8 cellular contexts compared by ENCODE assay signal in the genomic region with DNA sequence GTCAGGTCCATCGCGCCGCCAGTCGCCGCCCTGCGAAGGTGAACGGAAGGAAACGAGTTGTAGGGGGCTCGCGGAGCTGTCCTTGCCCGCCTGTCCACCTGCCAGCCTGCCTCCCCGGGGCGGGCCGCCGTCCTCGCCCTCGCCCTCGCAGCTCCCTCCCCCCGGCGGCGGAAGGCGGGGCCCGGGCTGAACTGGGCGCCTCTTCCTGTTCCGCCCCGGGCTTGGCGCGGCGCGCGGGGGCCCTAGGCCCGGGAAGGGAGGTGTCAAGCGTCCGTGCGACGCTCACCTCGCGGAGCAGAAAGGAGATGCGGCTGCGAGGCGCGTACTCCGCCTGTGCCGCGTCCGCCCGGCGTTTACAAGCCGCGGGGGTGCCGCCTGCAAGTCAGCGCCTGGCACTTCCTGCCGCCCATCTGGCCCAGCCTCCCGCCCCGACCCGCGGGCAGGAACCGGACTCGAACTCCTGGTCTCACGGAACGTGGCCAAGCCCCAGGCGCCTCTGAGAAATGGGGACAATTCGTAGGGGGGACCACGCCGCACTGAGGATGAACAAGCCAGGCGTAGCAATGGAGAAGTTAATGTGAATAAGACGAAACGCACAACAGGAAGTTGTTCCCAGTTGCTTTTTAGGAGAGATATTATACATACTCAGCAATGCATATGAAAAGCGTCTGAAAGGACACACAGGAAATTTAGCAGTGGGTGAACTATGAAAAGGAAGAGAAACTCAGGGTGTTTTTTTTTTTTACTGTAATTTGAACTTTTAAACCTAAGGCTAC. TPM values are rescaled to one million over a fixed set of nuclear protein-coding genes. Genes with fewer than 3 reads are reported as not detected.
A peak's percentile ranks its signal among the peaks of the same experiment; 100 is the strongest.
DNase-seq lines count a peak whose midpoint lies in the region; TF ChIP-seq lines count a peak whose summit lies in the region.

Gene CNPPD1, minus strand, starts transcription at position 108 of the 776 bp plus-strand sequence. Its CDS starts 97 bp downstream, at position 11.

- H3K4me1 ChIP-seq in H9 (ENCODE audit: insufficient read depth, low read length) (0 out of 2 replicates have a peak, but pooled peaks cover 3% of the 10 kb centered on the region), MM.1S (ENCODE audit: low read length) (peaks cover 13% of the 10 kb centered on the region; the same call in 1 of the 2 replicates), SJSA1 (replicated peaks) (peaks cover 17% of the 10 kb centered on the region), neuronal stem cell (ENCODE audit: control insufficient read depth in 2 of 2, insufficient read depth in 1 of 2, low read depth in 1 of 2, low read length in 2 of 2) (peaks cover 8 to 9% of the 10 kb centered on the region in 2 donors)

- TF ChIP-seq CTCF in H9 (conservative IDR thresholded peaks at IDR 0.05) (no peak; the same call in 1 of the 3 replicates), MM.1S (IDR thresholded peaks at IDR 0.05; ENCODE audit: low read length) (no peak), subcutaneous adipose tissue (IDR thresholded peaks at IDR 0.05; ENCODE audit: low read depth) (no peak)

- no peak within 1 kb of the TSS for H4K5ac ChIP-seq in H9 (ENCODE audit: insufficient read length, low read depth, low read length)

- no peaks in the 10 kb centered on the region; a peak in 1 of 5 replicates for H3K9me3 Mint-ChIP-seq in H9

- no peak within 1 kb of the TSS for H3T11ph ChIP-seq in H9 (ENCODE audit: low read length)

- H3K36me3 Mint-ChIP-seq in H9 (ENCODE audit: insufficient read depth in 1 of 3, low read depth in 3 of 3): peaks cover 20 to 50% (median 41%) of the 10 kb centered on the region in 3 experiments

- H3K14ac ChIP-seq in H9 (ENCODE audit: insufficient read depth, low read length) (no peak within 1 kb of the TSS), neuronal stem cell (ENCODE audit: low read length) (peak within 1 kb of the TSS; percentile 76)

- no peaks in the 10 kb centered on the region for H3K9me2 ChIP-seq in MM.1S (replicated peaks; ENCODE audit: insufficient read depth, low read length)

- H3K79me1 ChIP-seq in H9 (ENCODE audit: insufficient read depth, low read depth, low read length, poor library complexity, severe bottlenecking) (peaks cover 3% of the 10 kb centered on the region), neuronal stem cell (ENCODE audit: low read depth, low read length) (peaks cover 5% of the 10 kb centered on the region)

- H2BK12ac ChIP-seq in H9 (ENCODE audit: insufficient read length, low read depth, low read length) (no peak within 1 kb of the TSS), neuronal stem cell (ENCODE audit: low read length) (peak within 1 kb of the TSS; percentile 49)

- peaks cover 13 to 22% of the 10 kb centered on the region in 2 experiments for H3K4me1 Mint-ChIP-seq in H9

- H3K18ac ChIP-seq in H9 (ENCODE audit: insufficient read length, low read depth, low read length) (no peak within 1 kb of the TSS), neuronal stem cell (ENCODE audit: low read length) (peak within 1 kb of the TSS; percentile 97)

- H4K91ac ChIP-seq in H9 (ENCODE audit: insufficient read length, low read depth, low read length) (no peak within 1 kb of the TSS), neuronal stem cell (ENCODE audit: low read depth, low read length, poor library complexity) (no peak within 1 kb of the TSS)

- no peak within 1 kb of the TSS for H3K4ac ChIP-seq in H9 (ENCODE audit: low read depth, low read length)
- peak within 1 kb of the TSS; percentile 53 for H3K4ac ChIP-seq in neuronal stem cell (ENCODE audit: low read length)

- peaks cover 22% of the 10 kb centered on the region for H3F3A ChIP-seq in MM.1S (ENCODE audit: insufficient read depth, low read length)

- H3K9ac ChIP-seq in H9 (ENCODE audit: extremely low read depth, insufficient read length, low read length) (peak within 1 kb of the TSS; percentile 48), MM.1S (ENCODE audit: low read length) (peak within 1 kb of the TSS; percentile 96), neuronal stem cell (ENCODE audit: low read depth, low read length, poor library complexity) (peak within 1 kb of the TSS; percentile 93)

- H3K79me2 ChIP-seq in H9 (ENCODE audit: insufficient read depth, low read length): no peaks in the 10 kb centered on the region
- H3K79me2 ChIP-seq in MM.1S (ENCODE audit: low read length): peaks cover 54% of the 10 kb centered on the region

- H2AK5ac ChIP-seq in H9 (ENCODE audit: insufficient read length, low read length) (no peak within 1 kb of the TSS), neuronal stem cell (ENCODE audit: low read depth, low read length) (peak within 1 kb of the TSS; percentile 52)

- DNase-seq in GDM1 (lab: John Stamatoyannopoulos, UW) (peak; percentile 87), H9 (peak; percentile 86), MM.1S (peak; percentile 91), SJSA1 (ENCODE audit: low read depth in 1 of 2, low spot score in 2 of 2) (peak; percentile 79 to 87), foreskin melanocyte (peak; percentile 73), neuronal stem cell (ENCODE audit: low spot score) (peak; percentile 74)
- peak; percentile 78 for DNase-seq in activated gamma-delta T cell treated with anti-CD3 and anti-CD28 coated beads, Interleukin-2, amount 50 U/mL, for 16 hours (ENCODE audit: low read depth)

- no peaks in the 10 kb centered on the region for H3K27me3 ChIP-seq in H9 (ENCODE audit: insufficient read depth, low read length)
- no peaks in the 10 kb centered on the region for H3K27me3 ChIP-seq in MM.1S (replicated peaks; ENCODE audit: insufficient read depth, low read length)
- H3K27me3 ChIP-seq in SJSA1 (replicated peaks): no peaks in the 10 kb centered on the region
- H3K27me3 ChIP-seq in neuronal stem cell (ENCODE audit: control insufficient read depth in 3 of 3, insufficient read depth in 3 of 3, low read depth in 1 of 3, low read length in 3 of 3): no peaks in the 10 kb centered on the region

- H4K8ac ChIP-seq in H9 (replicated peaks; ENCODE audit: insufficient read length, low read depth, low read length) (no peak within 1 kb of the TSS), neuronal stem cell (ENCODE audit: low read depth, low read length) (no peak within 1 kb of the TSS)

- H2BK15ac ChIP-seq in H9 (ENCODE audit: low read depth, low read length) (no peak within 1 kb of the TSS), neuronal stem cell (ENCODE audit: low read length) (peak within 1 kb of the TSS; percentile 65)

- H3K4me2 ChIP-seq in H9 (ENCODE audit: insufficient read depth, insufficient read length, low read length): peak within 1 kb of the TSS; percentile 99
- H3K4me2 ChIP-seq in MM.1S (ENCODE audit: low read depth, low read length): peak within 1 kb of the TSS; percentile 98
- H3K4me2 ChIP-seq in neuronal stem cell (ENCODE audit: insufficient read depth, low read length, poor library complexity, severe bottlenecking): peak within 1 kb of the TSS; percentile 91

- H4K20me1 ChIP-seq in H9 (ENCODE audit: control insufficient read depth, insufficient read depth, insufficient read length): no peaks in the 10 kb centered on the region
- no peaks in the 10 kb centered on the region for H4K20me1 ChIP-seq in MM.1S (ENCODE audit: insufficient read depth, low read length)

- H2BK5ac ChIP-seq in H9 (ENCODE audit: insufficient read length, low read length): no peak within 1 kb of the TSS
- peak within 1 kb of the TSS; percentile 85 for H2BK5ac ChIP-seq in neuronal stem cell (ENCODE audit: low read length)

- H2BK20ac ChIP-seq in H9 (ENCODE audit: low read depth, low read length, poor library complexity, severe bottlenecking): no peak within 1 kb of the TSS

- H2AFZ ChIP-seq in H9 (ENCODE audit: low read length) (no peak within 1 kb of the TSS), MM.1S (ENCODE audit: low read length) (peak within 1 kb of the TSS; percentile 97), neuronal stem cell (ENCODE audit: low read length) (peak within 1 kb of the TSS; percentile 99)

- no CpG with 5 or more reads among the region's 69 CpGs for WGBS in H9 (ENCODE audit: extremely low coverage, insufficient read length, low lambda C conversion rate)
- WGBS in neuronal stem cell (ENCODE audit: extremely low coverage in 2 of 2, insufficient read length in 2 of 2, insufficient replicate concordance in 1 of 2), 2 donors: no CpG with 5 or more reads among the region's 69 CpGs

- H3K36me3 ChIP-seq in MM.1S (replicated peaks; ENCODE audit: insufficient read depth, low read length) (peaks cover 3% of the 10 kb centered on the region), SJSA1 (peaks cover 50% of the 10 kb centered on the region), neuronal stem cell (replicated peaks in 1 of 2; ENCODE audit: control insufficient read depth in 2 of 2, insufficient read depth in 2 of 2, low read length in 2 of 2) (peaks cover 31 to 56% of the 10 kb centered on the region in 2 donors)

- H3K23me2 ChIP-seq in H9 (ENCODE audit: insufficient read length, low read depth, low read length, poor library complexity, severe bottlenecking): peaks cover 20% of the 10 kb centered on the region

- H3K9me3 ChIP-seq in H9 (ENCODE audit: control insufficient read depth, low read depth, low read length) (no peaks in the 10 kb centered on the region), MM.1S (replicated peaks; ENCODE audit: insufficient read depth, low read length) (no peaks in the 10 kb centered on the region), SJSA1 (replicated peaks) (no peaks in the 10 kb centered on the region), neuronal stem cell (replicated peaks in 1 of 2; ENCODE audit: control insufficient read depth in 2 of 2, insufficient read depth in 1 of 2, low read depth in 1 of 2, low read length in 2 of 2) (no peaks in the 10 kb centered on the region)

- no peaks in the 10 kb centered on the region; the same call in 1 of the 2 replicates for H3K27me3 Mint-ChIP-seq in H9 (ENCODE audit: low read depth)

- H3K4me3 Mint-ChIP-seq in H9: peak within 1 kb of the TSS; percentile 90 to 93

- no peak within 1 kb of the TSS for H3K56ac ChIP-seq in H9 (ENCODE audit: insufficient read length, low read depth, low read length)

- no peak within 1 kb of the TSS for H2BK120ac ChIP-seq in H9 (ENCODE audit: low read depth, low read length, poor library complexity, severe bottlenecking)
- H2BK120ac ChIP-seq in neuronal stem cell (ENCODE audit: low read depth, low read length): no peak within 1 kb of the TSS

- peak within 1 kb of the TSS; percentile 97 to 98 (median 97) for H3K27ac Mint-ChIP-seq in H9

- peak within 1 kb of the TSS; percentile 99 for H3K4me3 ChIP-seq in MM.1S (ENCODE audit: low read length)
- peak within 1 kb of the TSS; percentile 73 for H3K4me3 ChIP-seq in SJSA1
- peak within 1 kb of the TSS; percentile 89 to 97 for H3K4me3 ChIP-seq in neuronal stem cell (ENCODE audit: low read length in 2 of 2)

- H3K27ac ChIP-seq in H9 (ENCODE audit: insufficient read length, low read depth, low read length) (peak within 1 kb of the TSS; percentile 78), MM.1S (ENCODE audit: low read length) (peak within 1 kb of the TSS; percentile 98), SJSA1 (peak within 1 kb of the TSS; percentile 87), neuronal stem cell (replicated peaks; ENCODE audit: low read length) (peak within 1 kb of the TSS; percentile 84)

- H3K23ac ChIP-seq in H9 (ENCODE audit: insufficient read length, low read depth, low read length) (no peak within 1 kb of the TSS), neuronal stem cell (ENCODE audit: low read depth, low read length, poor library complexity) (peak within 1 kb of the TSS; percentile 94)

RNA-seq across cellular contexts. Expression of gene CNPPD1, which starts in this region (rescaled TPM):
- 33.0 and 36.4 TPM in 2 replicates for total RNA-seq in H9 (2021)
- total RNA-seq in SJSA1 (2014; rRNA removed; shearing (Covaris generic)): 26.1 and 33.8 TPM in 2 replicates
- 15.6 TPM for polyA plus RNA-seq in neuronal stem cell (2013, experiment 1 of 2)
- polyA plus RNA-seq in neuronal stem cell (2013, experiment 2 of 2): 14.9 TPM
- 10 to 100 TPM; 35.9 to 55.5 (median 44.2) TPM for total RNA-seq in subcutaneous adipose tissue

Comparison
In these comparisons a context has a peak if more than half of its experiments do, and no peak if none do; other contexts are left out.
1. Peak in every context shown above with its lines: DNase-seq, H3K4me3 ChIP-seq and H3K27ac ChIP-seq.